ENCODE assay signal across 8 cellular contexts in the genomic region with DNA sequence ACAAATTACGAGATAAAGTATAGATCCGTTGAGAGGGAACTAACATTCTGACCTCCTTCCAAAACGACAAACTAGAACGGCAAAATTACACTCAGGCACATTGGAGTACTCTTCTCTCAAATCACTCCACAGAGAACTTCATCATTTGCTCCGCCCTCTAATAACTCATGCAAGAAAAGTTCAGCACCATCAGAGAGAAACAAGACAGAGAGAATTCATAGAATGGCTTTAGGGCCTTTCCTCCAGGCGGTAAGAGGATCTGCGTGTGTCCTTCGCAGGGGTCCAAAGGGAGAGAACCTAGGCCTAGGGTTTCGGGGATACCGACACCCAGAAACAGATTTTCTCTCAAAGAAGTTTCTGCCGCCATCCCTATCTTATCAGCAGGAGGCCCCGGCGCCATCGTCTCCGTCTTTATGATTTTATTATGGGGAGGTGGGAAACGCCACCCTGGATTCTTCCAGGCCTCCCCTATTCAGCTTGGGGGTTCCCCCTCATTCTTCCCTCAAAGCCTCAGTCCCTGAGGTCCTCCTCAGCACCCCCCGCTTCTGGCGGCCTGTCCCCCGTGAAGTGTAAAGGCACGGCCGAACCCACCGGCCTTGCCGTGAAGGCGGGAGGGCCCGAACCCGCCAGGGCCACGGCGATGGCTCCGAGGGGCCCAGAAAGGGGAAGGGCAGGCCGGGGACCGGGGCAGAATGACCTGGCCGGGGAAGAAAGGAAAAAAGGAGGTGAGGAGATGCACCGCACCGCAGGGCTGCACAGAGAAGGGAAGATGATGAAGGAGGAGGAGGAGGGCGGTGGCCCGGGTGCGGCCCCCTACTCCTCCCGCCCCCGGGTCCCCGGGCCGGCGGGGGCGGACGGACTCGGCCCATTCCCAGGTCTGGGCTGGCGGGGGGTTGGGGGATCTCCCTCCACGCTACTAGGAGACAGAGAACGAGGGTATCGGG. TPM values are rescaled to one million over a fixed set of nuclear protein-coding genes. Genes with fewer than 3 reads are reported as not detected.
DNase-seq lines count a peak whose midpoint lies in the region; ATAC-seq and TF ChIP-seq lines count a peak whose summit lies in the region.

No MANE protein-coding gene starts in this region.

- H3K4me1 Mint-ChIP-seq in brain = peaks cover 41% of the 10 kb centered on the region

- in situ Hi-C loops in gastrocnemius medialis (cut with MboI; ENCODE audit: low sequenced_read_pairs in 4 of 4) = no loop called here

- H3K9me2 ChIP-seq in DOHH2 (replicated peaks; ENCODE audit: control insufficient read depth, low read length) = no peaks in the 10 kb centered on the region

- H3K27me3 Mint-ChIP-seq in brain = peaks cover 12% of the 10 kb centered on the region

- intact Hi-C loops in gastrocnemius medialis (cut with DNase I; ENCODE audit: low total_unique reads) = loop anchor here (1.0 to 5.0 kb wide), 5 partner anchors 72 to 174 kb away; partner anchors contain the start of genes DYNLT2B, FBXO45, RNF168 and SMCO1

- H3K27me3 ChIP-seq in DOHH2 (ENCODE audit: control insufficient read depth, low read length) = no peaks in the 10 kb centered on the region
- H3K27me3 ChIP-seq in HUES48 (ENCODE audit: control insufficient read depth, insufficient read depth, low read length) = no peaks in the 10 kb centered on the region
- no peaks in the 10 kb centered on the region for H3K27me3 ChIP-seq in iPS-18a (ENCODE audit: control insufficient read depth, insufficient read depth, low read length)
- no peaks in the 10 kb centered on the region for H3K27me3 ChIP-seq in gastrocnemius medialis

- peaks cover 0 to 3% (median 0%) of the 10 kb centered on the region in 5 experiments for H3K9me3 Mint-ChIP-seq in brain

- H3F3A ChIP-seq in DOHH2 (ENCODE audit: control insufficient read depth, insufficient read depth) = no peaks in the 10 kb centered on the region

- H3K27ac Mint-ChIP-seq in brain = peak overlapping the region; percentile 77 to 93 (median 89)

- peaks cover 30% of the 10 kb centered on the region for H3K36me3 Mint-ChIP-seq in brain

- H3K36me3 ChIP-seq in DOHH2 (ENCODE audit: control insufficient read depth, low read length) (peaks cover 20% of the 10 kb centered on the region), HUES48 (ENCODE audit: control insufficient read depth, insufficient read depth, low read length) (peaks cover 9% of the 10 kb centered on the region), SK-N-MC (ENCODE audit: insufficient read depth, low read length) (peaks cover 18% of the 10 kb centered on the region), iPS-18a (ENCODE audit: control insufficient read depth, low read depth, low read length) (peaks cover 8% of the 10 kb centered on the region), gastrocnemius medialis (no peaks in the 10 kb centered on the region)

- peak overlapping the region; percentile 85 for H3K4me2 ChIP-seq in DOHH2 (ENCODE audit: low read length)

- H3K4me1 ChIP-seq in DOHH2 (ENCODE audit: control insufficient read depth, low read length) (peaks cover 16% of the 10 kb centered on the region), HUES48 (ENCODE audit: control insufficient read depth, insufficient read depth, low read length) (0 out of 2 replicates have a peak, but pooled peaks cover 9% of the 10 kb centered on the region), iPS-18a (ENCODE audit: control insufficient read depth, low read depth, low read length) (no peaks in the 10 kb centered on the region), gastrocnemius medialis (peaks cover 11 to 14% of the 10 kb centered on the region in 2 donors)

- no peak for TF ChIP-seq CTCF in DOHH2 (IDR thresholded peaks at IDR 0.05; ENCODE audit: low read depth, low read length, poor library complexity, severe bottlenecking)
- no peak for TF ChIP-seq CTCF in brain (conservative IDR thresholded peaks at IDR 0.05)
- TF ChIP-seq CTCF in gastrocnemius medialis (IDR thresholded peaks at IDR 0.05 in 4 of 5, conservative IDR thresholded peaks at IDR 0.05 in 1 of 5) = no peak

- peak; percentile 74 for DNase-seq in SK-N-MC (ENCODE audit: low read depth, low spot score)
- DNase-seq in gastrocnemius medialis = no peak
- no peak for DNase-seq in NK-92 (lab: John Stamatoyannopoulos, UW; ENCODE audit: unreplicated experiment)

- H3K27ac ChIP-seq in DOHH2 (ENCODE audit: low read depth, low read length) = peak overlapping the region; percentile 51
- H3K27ac ChIP-seq in HUES48 (ENCODE audit: low read depth, low read length) = peak overlapping the region; percentile 98
- H3K27ac ChIP-seq in SK-N-MC = peak overlapping the region; percentile 58
- peak overlapping the region; percentile 71 for H3K27ac ChIP-seq in iPS-18a (ENCODE audit: low read length)
- H3K27ac ChIP-seq in gastrocnemius medialis = peak overlapping the region; percentile 93 to 99 (median 96)

- H3K9ac ChIP-seq in HUES48 (ENCODE audit: low read depth, low read length) (peak overlapping the region; percentile 83), SK-N-MC (ENCODE audit: insufficient read length) (peak overlapping the region; percentile 87), iPS-18a (ENCODE audit: low read length) (peak overlapping the region; percentile 89)

- peaks cover 58% of the 10 kb centered on the region for H3K79me2 ChIP-seq in DOHH2 (ENCODE audit: control insufficient read depth, low read length)

- H3K9me3 ChIP-seq in DOHH2 (ENCODE audit: control insufficient read depth, insufficient read depth, low read length) = no peaks in the 10 kb centered on the region
- no peaks in the 10 kb centered on the region for H3K9me3 ChIP-seq in HUES48 (ENCODE audit: control insufficient read depth, insufficient read depth, low read length)
- H3K9me3 ChIP-seq in SK-N-MC (ENCODE audit: low read depth, low read length) = no peaks in the 10 kb centered on the region
- H3K9me3 ChIP-seq in iPS-18a (ENCODE audit: control insufficient read depth, low read depth, low read length) = no peaks in the 10 kb centered on the region
- no peaks in the 10 kb centered on the region for H3K9me3 ChIP-seq in gastrocnemius medialis

- H4K20me1 ChIP-seq in DOHH2 (ENCODE audit: control insufficient read depth, insufficient read depth, low read depth, low read length) = peaks cover 6% of the 10 kb centered on the region; the same call in 1 of the 2 replicates

- peak; percentile 34 for ATAC-seq in GM21515 (IDR thresholded peaks at IDR 0.05; ENCODE audit: unreplicated experiment)
- peak; percentile 44 to 61 for ATAC-seq in gastrocnemius medialis

- no peak for TF ChIP-seq POLR2A in gastrocnemius medialis (IDR thresholded peaks at IDR 0.05)

- peak overlapping the region; percentile 84 to 94 (median 86) for H3K4me3 Mint-ChIP-seq in brain

- H3K4me3 ChIP-seq in DOHH2 (ENCODE audit: low read length) (peak overlapping the region; percentile 91), HUES48 (ENCODE audit: low read depth, low read length) (peak overlapping the region; percentile 99), SK-N-MC (peak overlapping the region; percentile 81), iPS-18a (ENCODE audit: low read length) (peak overlapping the region; percentile 84), gastrocnemius medialis (peak overlapping the region; percentile 72 to 99 (median 96))

RNA-seq across cellular contexts. Expression of gene UBXN7, which starts 0.8 kb away (rescaled TPM):
- 18.9 TPM for polyA plus RNA-seq in brain (ENCODE audit: insufficient read depth, low read depth, low replicate concordance)
- total RNA-seq in gastrocnemius medialis = 1 to 10 TPM; 4.2 to 8.0 (median 5.4) TPM
